11 cellular contexts compared by ENCODE assay signal in the genomic region with DNA sequence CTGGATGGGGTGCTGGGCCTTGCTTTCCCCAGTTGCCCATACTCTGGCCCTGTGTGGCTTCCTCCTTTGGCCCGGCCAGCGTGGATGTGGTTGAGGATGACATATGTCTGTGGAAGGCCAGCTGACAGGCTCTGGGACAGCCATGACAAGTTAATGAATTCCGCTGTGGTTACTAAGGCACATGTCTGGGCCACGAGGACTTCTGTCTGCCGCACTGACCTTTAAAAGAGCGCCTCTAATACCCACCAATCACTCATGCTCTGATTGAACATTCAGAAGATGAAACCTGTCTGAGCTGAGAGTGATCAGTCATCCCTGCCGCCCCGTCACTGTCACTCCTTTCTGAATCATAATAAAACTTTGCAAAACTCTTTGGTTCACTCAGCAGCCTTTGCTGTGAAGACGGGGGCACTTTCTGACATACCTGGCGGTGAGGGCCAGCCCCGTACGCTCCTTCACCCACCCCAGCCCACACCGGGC.
A peak's percentile ranks its signal among the peaks of the same experiment; 100 is the strongest.
DNase-seq lines count a peak whose midpoint lies in the region; ATAC-seq lines count a peak whose summit lies in the region.
"Had no signal": no experiment of that assay in that cellular context is flagged by ENCODE, and none has a peak within 500 bp of the region (broad histone marks: within the 10 kb centered on the region; RNA-seq: fewer than 3 reads in every experiment).

No MANE protein-coding gene starts in this region.

- ATAC-seq in GM19023 (IDR thresholded peaks at IDR 0.05; ENCODE audit: unreplicated experiment) (peak; percentile 85), GM21717 (IDR thresholded peaks at IDR 0.05; ENCODE audit: unreplicated experiment) (peak; percentile 86), GM18517 (IDR thresholded peaks at IDR 0.05; ENCODE audit: unreplicated experiment) (no peak), GM19397 (IDR thresholded peaks at IDR 0.05; ENCODE audit: unreplicated experiment) (no peak)

- DNase-seq in HK-2 (ENCODE audit: unreplicated experiment) (peak; percentile 64), SHP77 (lab: John Stamatoyannopoulos, UW) (no peak)
- DNase-seq in stimulated activated CD4-positive, alpha-beta T cell treated with anti-CD3 and anti-CD28 coated beads, Interleukin-1b, Interleukin-23, amount 100 ng/mL, for 48 hours: peak; percentile 73
- DNase-seq: activated effector memory CD4-positive, alpha-beta T cell treated with Interleukin-2 at 50 U/mL for 16 hours; DMS53; IMR-90; NCI-H187 treated with DMSO at 0.1 percent for 48 hours had no signal

Comparison
In these comparisons a context has a peak if more than half of its experiments do, and no peak if none do; other contexts are left out.
1. ATAC-seq: peak in GM19023 (single experiment) and GM21717 (single experiment); none in GM18517 (single experiment) and GM19397 (single experiment).
2. DNase-seq: peak in HK-2 (single experiment) and stimulated activated CD4-positive, alpha-beta T cell treated with anti-CD3 and anti-CD28 coated beads, Interleukin-1b, Interleukin-23, amount 100 ng/mL, for 48 hours (single experiment); none in SHP77 (0 of 2).